1 cellular context compared by ENCODE assay signal in the genomic region with DNA sequence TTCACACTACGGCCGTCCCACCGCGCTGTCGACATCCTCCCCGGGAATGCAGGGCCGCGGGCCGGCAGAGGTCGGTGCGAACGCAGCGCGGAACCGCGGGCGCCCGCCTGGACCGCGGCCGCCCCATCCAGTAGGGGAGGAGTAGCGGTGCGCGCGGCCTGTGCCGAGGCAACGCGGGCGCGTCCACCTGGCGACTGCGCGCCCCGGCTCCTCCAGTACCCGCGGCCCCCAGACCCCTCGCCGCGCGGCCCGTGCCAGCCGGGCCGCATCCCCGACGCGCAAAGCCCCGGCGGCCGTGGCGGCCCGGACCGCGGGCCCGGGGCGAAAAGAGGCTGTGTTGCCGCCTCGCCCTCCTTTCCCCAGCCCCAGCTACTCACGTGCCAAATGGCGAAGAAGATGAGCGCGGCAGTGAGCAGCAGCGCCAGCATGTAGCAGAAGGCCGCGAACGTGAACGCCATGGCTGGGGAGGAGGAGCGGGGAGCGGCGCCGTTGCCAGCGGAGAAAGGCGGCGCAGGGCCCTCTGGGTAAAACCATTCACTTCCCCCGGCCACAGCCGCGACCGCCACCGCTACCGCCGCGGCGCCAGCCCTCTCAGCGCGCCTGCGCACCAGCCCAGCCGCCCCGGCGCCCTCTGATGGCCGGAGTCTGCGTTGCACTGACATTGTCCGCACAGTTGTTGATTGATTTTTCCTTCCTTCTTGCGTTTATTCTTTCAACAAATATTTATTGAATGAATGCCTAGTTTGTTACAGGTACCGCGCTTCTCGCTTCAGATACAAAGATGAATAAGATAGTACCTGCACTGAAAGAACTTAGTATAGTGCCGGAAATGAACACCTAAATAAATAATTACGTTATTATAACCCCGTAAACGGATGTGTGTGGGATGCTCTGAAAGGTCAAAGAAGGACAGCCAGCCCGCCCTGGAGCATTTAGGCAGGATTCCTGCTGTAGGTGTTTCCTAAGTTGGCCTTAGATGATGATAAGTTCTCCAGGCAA.
TF ChIP-seq lines count a peak whose summit lies in the region.

A gene (minus strand): TSS at position 505 of the 999 bp plus-strand sequence. CDS start 47 bp downstream, at position 458.

TF ChIP-seq in HepG2, 621 proteins besides CTCF, POLR2A, EP300 and RAD21 (continued from another document and continues in another):
- TF ChIP-seq, protein P1, sequence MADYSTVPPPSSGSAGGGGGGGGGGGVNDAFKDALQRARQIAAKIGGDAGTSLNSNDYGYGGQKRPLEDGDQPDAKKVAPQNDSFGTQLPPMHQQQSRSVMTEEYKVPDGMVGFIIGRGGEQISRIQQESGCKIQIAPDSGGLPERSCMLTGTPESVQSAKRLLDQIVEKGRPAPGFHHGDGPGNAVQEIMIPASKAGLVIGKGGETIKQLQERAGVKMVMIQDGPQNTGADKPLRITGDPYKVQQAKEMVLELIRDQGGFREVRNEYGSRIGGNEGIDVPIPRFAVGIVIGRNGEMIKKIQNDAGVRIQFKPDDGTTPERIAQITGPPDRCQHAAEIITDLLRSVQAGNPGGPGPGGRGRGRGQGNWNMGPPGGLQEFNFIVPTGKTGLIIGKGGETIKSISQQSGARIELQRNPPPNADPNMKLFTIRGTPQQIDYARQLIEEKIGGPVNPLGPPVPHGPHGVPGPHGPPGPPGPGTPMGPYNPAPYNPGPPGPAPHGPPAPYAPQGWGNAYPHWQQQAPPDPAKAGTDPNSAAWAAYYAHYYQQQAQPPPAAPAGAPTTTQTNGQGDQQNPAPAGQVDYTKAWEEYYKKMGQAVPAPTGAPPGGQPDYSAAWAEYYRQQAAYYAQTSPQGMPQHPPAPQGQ (CRISPR knock-in tag; IDR thresholded peaks at IDR 0.05; ENCODE audit: borderline replicate concordance) = no peak
- TF ChIP-seq NFE2L2 (IDR thresholded peaks at IDR 0.05; ENCODE audit: low read length) (no peak), HMG20A (CRISPR knock-in tag; IDR thresholded peaks at IDR 0.05; ENCODE audit: borderline replicate concordance) (no peak), ZNF24 (IDR thresholded peaks at IDR 0.05) (no peak), CAMTA2 (CRISPR knock-in tag; IDR thresholded peaks at IDR 0.05; ENCODE audit: borderline replicate concordance) (no peak), LCORL (IDR thresholded peaks at IDR 0.05) (no peak), LCORL (CRISPR knock-in tag; IDR thresholded peaks at IDR 0.05) (peak; percentile 26; the same call in 1 of the 2 replicates), ZNF878 (CRISPR knock-in tag; IDR thresholded peaks at IDR 0.05) (0 out of 2 replicates have a peak, but pooled peaks have one; percentile 27), NCOA2 (CRISPR knock-in tag; IDR thresholded peaks at IDR 0.05) (no peak), ZNF672 (CRISPR knock-in tag; IDR thresholded peaks at IDR 0.05) (no peak), ZNF3 (CRISPR knock-in tag; IDR thresholded peaks at IDR 0.05) (peak; percentile 89; the same call in 1 of the 2 replicates), RELA (CRISPR knock-in tag; IDR thresholded peaks at IDR 0.05) (peak; percentile 30; the same call in 1 of the 2 replicates), ZNF136 (CRISPR knock-in tag; IDR thresholded peaks at IDR 0.05; ENCODE audit: low read depth) (no peak), NFYC (CRISPR knock-in tag; IDR thresholded peaks at IDR 0.05) (0 out of 2 replicates have a peak, but pooled peaks have one; percentile 10), PITX1 (CRISPR knock-in tag; IDR thresholded peaks at IDR 0.05) (0 out of 2 replicates have a peak, but pooled peaks have one; percentile 24), GABPB1 (CRISPR knock-in tag; IDR thresholded peaks at IDR 0.05) (peak; percentile 86), NFKBIZ (CRISPR knock-in tag; IDR thresholded peaks at IDR 0.05) (no peak), ZNF30 (CRISPR knock-in tag; IDR thresholded peaks at IDR 0.05) (no peak), ZNF768 (CRISPR knock-in tag; IDR thresholded peaks at IDR 0.05) (peak; percentile 47; the same call in 1 of the 2 replicates), MLLT10 (CRISPR knock-in tag; IDR thresholded peaks at IDR 0.05) (no peak)
- TF ChIP-seq, protein P2, sequence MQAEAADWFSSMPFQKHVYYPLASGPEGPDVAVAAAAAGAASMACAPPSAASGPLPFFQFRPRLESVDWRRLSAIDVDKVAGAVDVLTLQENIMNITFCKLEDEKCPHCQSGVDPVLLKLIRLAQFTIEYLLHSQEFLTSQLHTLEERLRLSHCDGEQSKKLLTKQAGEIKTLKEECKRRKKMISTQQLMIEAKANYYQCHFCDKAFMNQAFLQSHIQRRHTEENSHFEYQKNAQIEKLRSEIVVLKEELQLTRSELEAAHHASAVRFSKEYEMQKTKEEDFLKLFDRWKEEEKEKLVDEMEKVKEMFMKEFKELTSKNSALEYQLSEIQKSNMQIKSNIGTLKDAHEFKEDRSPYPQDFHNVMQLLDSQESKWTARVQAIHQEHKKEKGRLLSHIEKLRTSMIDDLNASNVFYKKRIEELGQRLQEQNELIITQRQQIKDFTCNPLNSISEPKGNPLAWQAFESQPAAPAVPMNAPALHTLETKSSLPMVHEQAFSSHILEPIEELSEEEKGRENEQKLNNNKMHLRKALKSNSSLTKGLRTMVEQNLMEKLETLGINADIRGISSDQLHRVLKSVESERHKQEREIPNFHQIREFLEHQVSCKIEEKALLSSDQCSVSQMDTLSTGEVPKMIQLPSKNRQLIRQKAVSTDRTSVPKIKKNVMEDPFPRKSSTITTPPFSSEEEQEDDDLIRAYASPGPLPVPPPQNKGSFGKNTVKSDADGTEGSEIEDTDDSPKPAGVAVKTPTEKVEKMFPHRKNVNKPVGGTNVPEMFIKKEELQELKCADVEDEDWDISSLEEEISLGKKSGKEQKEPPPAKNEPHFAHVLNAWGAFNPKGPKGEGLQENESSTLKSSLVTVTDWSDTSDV (CRISPR knock-in tag; IDR thresholded peaks at IDR 0.05) = no peak; the same call in 1 of the 2 replicates
- TF ChIP-seq, protein P3, sequence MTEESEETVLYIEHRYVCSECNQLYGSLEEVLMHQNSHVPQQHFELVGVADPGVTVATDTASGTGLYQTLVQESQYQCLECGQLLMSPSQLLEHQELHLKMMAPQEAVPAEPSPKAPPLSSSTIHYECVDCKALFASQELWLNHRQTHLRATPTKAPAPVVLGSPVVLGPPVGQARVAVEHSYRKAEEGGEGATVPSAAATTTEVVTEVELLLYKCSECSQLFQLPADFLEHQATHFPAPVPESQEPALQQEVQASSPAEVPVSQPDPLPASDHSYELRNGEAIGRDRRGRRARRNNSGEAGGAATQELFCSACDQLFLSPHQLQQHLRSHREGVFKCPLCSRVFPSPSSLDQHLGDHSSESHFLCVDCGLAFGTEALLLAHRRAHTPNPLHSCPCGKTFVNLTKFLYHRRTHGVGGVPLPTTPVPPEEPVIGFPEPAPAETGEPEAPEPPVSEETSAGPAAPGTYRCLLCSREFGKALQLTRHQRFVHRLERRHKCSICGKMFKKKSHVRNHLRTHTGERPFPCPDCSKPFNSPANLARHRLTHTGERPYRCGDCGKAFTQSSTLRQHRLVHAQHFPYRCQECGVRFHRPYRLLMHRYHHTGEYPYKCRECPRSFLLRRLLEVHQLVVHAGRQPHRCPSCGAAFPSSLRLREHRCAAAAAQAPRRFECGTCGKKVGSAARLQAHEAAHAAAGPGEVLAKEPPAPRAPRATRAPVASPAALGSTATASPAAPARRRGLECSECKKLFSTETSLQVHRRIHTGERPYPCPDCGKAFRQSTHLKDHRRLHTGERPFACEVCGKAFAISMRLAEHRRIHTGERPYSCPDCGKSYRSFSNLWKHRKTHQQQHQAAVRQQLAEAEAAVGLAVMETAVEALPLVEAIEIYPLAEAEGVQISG (CRISPR knock-in tag; IDR thresholded peaks at IDR 0.05) = peak; percentile 79
- TF ChIP-seq, protein P4, sequence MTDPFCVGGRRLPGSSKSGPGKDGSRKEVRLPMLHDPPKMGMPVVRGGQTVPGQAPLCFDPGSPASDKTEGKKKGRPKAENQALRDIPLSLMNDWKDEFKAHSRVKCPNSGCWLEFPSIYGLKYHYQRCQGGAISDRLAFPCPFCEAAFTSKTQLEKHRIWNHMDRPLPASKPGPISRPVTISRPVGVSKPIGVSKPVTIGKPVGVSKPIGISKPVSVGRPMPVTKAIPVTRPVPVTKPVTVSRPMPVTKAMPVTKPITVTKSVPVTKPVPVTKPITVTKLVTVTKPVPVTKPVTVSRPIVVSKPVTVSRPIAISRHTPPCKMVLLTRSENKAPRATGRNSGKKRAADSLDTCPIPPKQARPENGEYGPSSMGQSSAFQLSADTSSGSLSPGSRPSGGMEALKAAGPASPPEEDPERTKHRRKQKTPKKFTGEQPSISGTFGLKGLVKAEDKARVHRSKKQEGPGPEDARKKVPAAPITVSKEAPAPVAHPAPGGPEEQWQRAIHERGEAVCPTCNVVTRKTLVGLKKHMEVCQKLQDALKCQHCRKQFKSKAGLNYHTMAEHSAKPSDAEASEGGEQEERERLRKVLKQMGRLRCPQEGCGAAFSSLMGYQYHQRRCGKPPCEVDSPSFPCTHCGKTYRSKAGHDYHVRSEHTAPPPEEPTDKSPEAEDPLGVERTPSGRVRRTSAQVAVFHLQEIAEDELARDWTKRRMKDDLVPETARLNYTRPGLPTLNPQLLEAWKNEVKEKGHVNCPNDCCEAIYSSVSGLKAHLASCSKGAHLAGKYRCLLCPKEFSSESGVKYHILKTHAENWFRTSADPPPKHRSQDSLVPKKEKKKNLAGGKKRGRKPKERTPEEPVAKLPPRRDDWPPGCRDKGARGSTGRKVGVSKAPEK (CRISPR knock-in tag; IDR thresholded peaks at IDR 0.05; ENCODE audit: borderline replicate concordance) = no peak
- TF ChIP-seq, protein P5, sequence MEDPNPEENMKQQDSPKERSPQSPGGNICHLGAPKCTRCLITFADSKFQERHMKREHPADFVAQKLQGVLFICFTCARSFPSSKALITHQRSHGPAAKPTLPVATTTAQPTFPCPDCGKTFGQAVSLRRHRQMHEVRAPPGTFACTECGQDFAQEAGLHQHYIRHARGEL (CRISPR knock-in tag; IDR thresholded peaks at IDR 0.05) = no peak
- TF ChIP-seq, protein P6, sequence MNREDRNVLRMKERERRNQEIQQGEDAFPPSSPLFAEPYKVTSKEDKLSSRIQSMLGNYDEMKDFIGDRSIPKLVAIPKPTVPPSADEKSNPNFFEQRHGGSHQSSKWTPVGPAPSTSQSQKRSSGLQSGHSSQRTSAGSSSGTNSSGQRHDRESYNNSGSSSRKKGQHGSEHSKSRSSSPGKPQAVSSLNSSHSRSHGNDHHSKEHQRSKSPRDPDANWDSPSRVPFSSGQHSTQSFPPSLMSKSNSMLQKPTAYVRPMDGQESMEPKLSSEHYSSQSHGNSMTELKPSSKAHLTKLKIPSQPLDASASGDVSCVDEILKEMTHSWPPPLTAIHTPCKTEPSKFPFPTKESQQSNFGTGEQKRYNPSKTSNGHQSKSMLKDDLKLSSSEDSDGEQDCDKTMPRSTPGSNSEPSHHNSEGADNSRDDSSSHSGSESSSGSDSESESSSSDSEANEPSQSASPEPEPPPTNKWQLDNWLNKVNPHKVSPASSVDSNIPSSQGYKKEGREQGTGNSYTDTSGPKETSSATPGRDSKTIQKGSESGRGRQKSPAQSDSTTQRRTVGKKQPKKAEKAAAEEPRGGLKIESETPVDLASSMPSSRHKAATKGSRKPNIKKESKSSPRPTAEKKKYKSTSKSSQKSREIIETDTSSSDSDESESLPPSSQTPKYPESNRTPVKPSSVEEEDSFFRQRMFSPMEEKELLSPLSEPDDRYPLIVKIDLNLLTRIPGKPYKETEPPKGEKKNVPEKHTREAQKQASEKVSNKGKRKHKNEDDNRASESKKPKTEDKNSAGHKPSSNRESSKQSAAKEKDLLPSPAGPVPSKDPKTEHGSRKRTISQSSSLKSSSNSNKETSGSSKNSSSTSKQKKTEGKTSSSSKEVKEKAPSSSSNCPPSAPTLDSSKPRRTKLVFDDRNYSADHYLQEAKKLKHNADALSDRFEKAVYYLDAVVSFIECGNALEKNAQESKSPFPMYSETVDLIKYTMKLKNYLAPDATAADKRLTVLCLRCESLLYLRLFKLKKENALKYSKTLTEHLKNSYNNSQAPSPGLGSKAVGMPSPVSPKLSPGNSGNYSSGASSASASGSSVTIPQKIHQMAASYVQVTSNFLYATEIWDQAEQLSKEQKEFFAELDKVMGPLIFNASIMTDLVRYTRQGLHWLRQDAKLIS (CRISPR knock-in tag; IDR thresholded peaks at IDR 0.05) = no peak
- TF ChIP-seq, protein P7, sequence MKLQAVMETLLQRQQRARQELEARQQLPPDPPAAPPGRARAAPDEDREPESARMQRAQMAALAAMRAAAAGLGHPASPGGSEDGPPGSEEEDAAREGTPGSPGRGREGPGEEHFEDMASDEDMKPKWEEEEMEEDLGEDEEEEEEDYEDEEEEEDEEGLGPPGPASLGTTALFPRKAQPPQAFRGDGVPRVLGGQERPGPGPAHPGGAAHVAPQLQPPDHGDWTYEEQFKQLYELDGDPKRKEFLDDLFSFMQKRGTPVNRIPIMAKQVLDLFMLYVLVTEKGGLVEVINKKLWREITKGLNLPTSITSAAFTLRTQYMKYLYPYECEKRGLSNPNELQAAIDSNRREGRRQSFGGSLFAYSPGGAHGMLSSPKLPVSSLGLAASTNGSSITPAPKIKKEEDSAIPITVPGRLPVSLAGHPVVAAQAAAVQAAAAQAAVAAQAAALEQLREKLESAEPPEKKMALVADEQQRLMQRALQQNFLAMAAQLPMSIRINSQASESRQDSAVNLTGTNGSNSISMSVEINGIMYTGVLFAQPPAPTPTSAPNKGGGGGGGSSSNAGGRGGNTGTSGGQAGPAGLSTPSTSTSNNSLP (IDR thresholded peaks at IDR 0.05; ENCODE audit: low read depth, low read length) = peak; percentile 88
- TF ChIP-seq, protein P8, sequence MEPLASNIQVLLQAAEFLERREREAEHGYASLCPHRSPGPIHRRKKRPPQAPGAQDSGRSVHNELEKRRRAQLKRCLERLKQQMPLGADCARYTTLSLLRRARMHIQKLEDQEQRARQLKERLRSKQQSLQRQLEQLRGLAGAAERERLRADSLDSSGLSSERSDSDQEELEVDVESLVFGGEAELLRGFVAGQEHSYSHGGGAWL (CRISPR knock-in tag; IDR thresholded peaks at IDR 0.05) = peak; percentile 84; the same call in 1 of the 2 replicates
- TF ChIP-seq, protein P9, sequence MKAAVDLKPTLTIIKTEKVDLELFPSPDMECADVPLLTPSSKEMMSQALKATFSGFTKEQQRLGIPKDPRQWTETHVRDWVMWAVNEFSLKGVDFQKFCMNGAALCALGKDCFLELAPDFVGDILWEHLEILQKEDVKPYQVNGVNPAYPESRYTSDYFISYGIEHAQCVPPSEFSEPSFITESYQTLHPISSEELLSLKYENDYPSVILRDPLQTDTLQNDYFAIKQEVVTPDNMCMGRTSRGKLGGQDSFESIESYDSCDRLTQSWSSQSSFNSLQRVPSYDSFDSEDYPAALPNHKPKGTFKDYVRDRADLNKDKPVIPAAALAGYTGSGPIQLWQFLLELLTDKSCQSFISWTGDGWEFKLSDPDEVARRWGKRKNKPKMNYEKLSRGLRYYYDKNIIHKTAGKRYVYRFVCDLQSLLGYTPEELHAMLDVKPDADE (CRISPR knock-in tag; IDR thresholded peaks at IDR 0.05) = no peak
- TF ChIP-seq, protein P10, sequence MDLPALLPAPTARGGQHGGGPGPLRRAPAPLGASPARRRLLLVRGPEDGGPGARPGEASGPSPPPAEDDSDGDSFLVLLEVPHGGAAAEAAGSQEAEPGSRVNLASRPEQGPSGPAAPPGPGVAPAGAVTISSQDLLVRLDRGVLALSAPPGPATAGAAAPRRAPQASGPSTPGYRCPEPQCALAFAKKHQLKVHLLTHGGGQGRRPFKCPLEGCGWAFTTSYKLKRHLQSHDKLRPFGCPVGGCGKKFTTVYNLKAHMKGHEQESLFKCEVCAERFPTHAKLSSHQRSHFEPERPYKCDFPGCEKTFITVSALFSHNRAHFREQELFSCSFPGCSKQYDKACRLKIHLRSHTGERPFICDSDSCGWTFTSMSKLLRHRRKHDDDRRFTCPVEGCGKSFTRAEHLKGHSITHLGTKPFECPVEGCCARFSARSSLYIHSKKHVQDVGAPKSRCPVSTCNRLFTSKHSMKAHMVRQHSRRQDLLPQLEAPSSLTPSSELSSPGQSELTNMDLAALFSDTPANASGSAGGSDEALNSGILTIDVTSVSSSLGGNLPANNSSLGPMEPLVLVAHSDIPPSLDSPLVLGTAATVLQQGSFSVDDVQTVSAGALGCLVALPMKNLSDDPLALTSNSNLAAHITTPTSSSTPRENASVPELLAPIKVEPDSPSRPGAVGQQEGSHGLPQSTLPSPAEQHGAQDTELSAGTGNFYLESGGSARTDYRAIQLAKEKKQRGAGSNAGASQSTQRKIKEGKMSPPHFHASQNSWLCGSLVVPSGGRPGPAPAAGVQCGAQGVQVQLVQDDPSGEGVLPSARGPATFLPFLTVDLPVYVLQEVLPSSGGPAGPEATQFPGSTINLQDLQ (CRISPR knock-in tag; IDR thresholded peaks at IDR 0.05) = no peak
